ENCODE assay signal across 31 cellular contexts in genomic region chr1:110627763-110628162, GRCh38. TPM values are rescaled to one million over a fixed set of nuclear protein-coding genes. Genes with fewer than 3 reads are reported as not detected.
DNase-seq lines count a peak whose midpoint lies in the region; ATAC-seq and TF ChIP-seq lines count a peak whose summit lies in the region.
"Had no signal": no experiment of that assay in that cellular context is flagged by ENCODE, and none has a peak within 500 bp of the region (broad histone marks: within the 10 kb centered on the region; RNA-seq: fewer than 3 reads in every experiment).

No MANE protein-coding gene starts in this region.

- no peak overlapping the region for H3K9ac ChIP-seq in OCI-LY3 (ENCODE audit: low read length)

- H3K79me2 ChIP-seq in OCI-LY3 (ENCODE audit: low read length) = no peaks in the 10 kb centered on the region; the same call in 1 of the 2 replicates

- no peaks in the 10 kb centered on the region for H3K9me3 ChIP-seq in OCI-LY3 (ENCODE audit: insufficient read depth, low read length)
- H3K9me3 ChIP-seq: right lobe of liver had no signal

- no peaks in the 10 kb centered on the region for H3K27me3 ChIP-seq in OCI-LY3 (ENCODE audit: low read depth, low read length)
- H3K27me3 ChIP-seq: right lobe of liver had no signal

- H3K27ac ChIP-seq in OCI-LY3 (ENCODE audit: low read length) = peak overlapping the region; percentile 32; the same call in 1 of the 2 replicates
- H3K27ac ChIP-seq: C4-2B, PC-9, right lobe of liver had no signal

- intact Hi-C loops in CD14-positive monocyte (cut with micrococcal nuclease) (no loop called here), left colon (cut with DNase I, micrococcal nuclease) (loop anchor here in 1 of 2 donors (2.0 kb wide), 1 partner anchor 137 kb away; no protein-coding TSS in a partner anchor)
- intact Hi-C loops in dendritic cell treated with granulocyte-macrophage colony-stimulating factor and Interleukin-4, amounts not matched to agents 40 ng/mL and 50 ng/mL, for 4 days (cut with micrococcal nuclease) = loop anchor here (10.0 kb wide), 1 partner anchor 337 kb away; the partner anchor contains the start of gene LRIF1

- H3K27me3 Mint-ChIP-seq in CD14-positive monocyte (ENCODE audit: low read depth in 3 of 3) = peaks cover 0 to 4% (median 2%) of the 10 kb centered on the region in 3 donors
- no peaks in the 10 kb centered on the region for H3K27me3 Mint-ChIP-seq in dendritic cell treated with granulocyte-macrophage colony-stimulating factor and Interleukin-4, amounts not matched to agents 40 ng/mL and 50 ng/mL, for 4 days
- H3K27me3 Mint-ChIP-seq: activated naive CD4-positive, alpha-beta T cell treated with anti-CD3 and anti-CD28 coated beads, Interleukin-2, amount 50 U/mL, for 24 hours; IgD-negative memory B cell; stimulated activated memory B cell treated with anti-CD40 and anti-IgM and Interleukin-4, amounts not matched to agents 10 μg/mL and 1 μg/mL and 100 μg/mL, for 72 hours had no signal

- H3K4me3 ChIP-seq in OCI-LY3 (ENCODE audit: low read length) = no peak overlapping the region
- H3K4me3 ChIP-seq: PC-9, right lobe of liver had no signal

- peaks cover 4 to 5% of the 10 kb centered on the region in 2 donors for H3K36me3 Mint-ChIP-seq in CD14-positive monocyte
- no peaks in the 10 kb centered on the region for H3K36me3 Mint-ChIP-seq in dendritic cell treated with granulocyte-macrophage colony-stimulating factor and Interleukin-4, amounts not matched to agents 40 ng/mL and 50 ng/mL, for 4 days (ENCODE audit: low read depth)
- H3K36me3 Mint-ChIP-seq: stimulated activated memory B cell treated with anti-CD40 and anti-IgM and Interleukin-4, amounts not matched to agents 10 μg/mL and 1 μg/mL and 100 μg/mL, for 72 hours had no signal

- H3K9me3 Mint-ChIP-seq in CD14-positive monocyte = peaks cover 2 to 11% (median 7%) of the 10 kb centered on the region in 7 donors
- no peaks in the 10 kb centered on the region for H3K9me3 Mint-ChIP-seq in dendritic cell treated with granulocyte-macrophage colony-stimulating factor and Interleukin-4, amounts not matched to agents 40 ng/mL and 50 ng/mL, for 4 days
- H3K9me3 Mint-ChIP-seq: stimulated activated memory B cell treated with anti-CD40 and anti-IgM and Interleukin-4, amounts not matched to agents 10 μg/mL and 1 μg/mL and 100 μg/mL, for 72 hours had no signal

- no peaks in the 10 kb centered on the region for H4K20me1 ChIP-seq in OCI-LY3 (ENCODE audit: insufficient read depth, low read length)

- in situ Hi-C loops in KBM-7 (cut with MboI; ENCODE audit: low pct_unique_long_range_greater_than_20kb, low sequenced_read_pairs) = loop anchor here (10.0 kb wide), 1 partner anchor 157 kb away; no protein-coding TSS in a partner anchor

- H3K4me3 Mint-ChIP-seq in CD14-positive monocyte = peak overlapping the region in 1 of 2 donors; percentile 56
- H3K4me3 Mint-ChIP-seq in dendritic cell treated with granulocyte-macrophage colony-stimulating factor and Interleukin-4, amounts not matched to agents 40 ng/mL and 50 ng/mL, for 4 days = no peak overlapping the region
- H3K4me3 Mint-ChIP-seq: activated naive CD4-positive, alpha-beta T cell treated with anti-CD3 and anti-CD28 coated beads, Interleukin-2, amount 50 U/mL, for 24 hours; stimulated activated memory B cell treated with anti-CD40 and anti-IgM and Interleukin-4, amounts not matched to agents 10 μg/mL and 1 μg/mL and 100 μg/mL, for 72 hours had no signal

- H3K4me1 Mint-ChIP-seq in CD14-positive monocyte = peaks cover 30% of the 10 kb centered on the region
- H3K4me1 Mint-ChIP-seq in dendritic cell treated with granulocyte-macrophage colony-stimulating factor and Interleukin-4, amounts not matched to agents 40 ng/mL and 50 ng/mL, for 4 days (ENCODE audit: low read depth) = peaks cover 29% of the 10 kb centered on the region
- H3K4me1 Mint-ChIP-seq: stimulated activated memory B cell treated with anti-CD40 and anti-IgM and Interleukin-4, amounts not matched to agents 10 μg/mL and 1 μg/mL and 100 μg/mL, for 72 hours had no signal

- H3K36me3 ChIP-seq in OCI-LY3 (replicated peaks; ENCODE audit: low read depth, low read length) = peaks cover 4% of the 10 kb centered on the region
- H3K36me3 ChIP-seq: right lobe of liver had no signal

- no peak overlapping the region for H2AFZ ChIP-seq in OCI-LY3 (ENCODE audit: low read depth, low read length)
- H2AFZ ChIP-seq: PC-9 had no signal

- peak overlapping the region; percentile 91 to 97 (median 95) for H3K27ac Mint-ChIP-seq in CD14-positive monocyte
- H3K27ac Mint-ChIP-seq in dendritic cell treated with granulocyte-macrophage colony-stimulating factor and Interleukin-4, amounts not matched to agents 40 ng/mL and 50 ng/mL, for 4 days = peak overlapping the region; percentile 83
- H3K27ac Mint-ChIP-seq: activated naive CD4-positive, alpha-beta T cell treated with anti-CD3 and anti-CD28 coated beads, Interleukin-2, amount 50 U/mL, for 24 hours; stimulated activated memory B cell treated with anti-CD40 and anti-IgM and Interleukin-4, amounts not matched to agents 10 μg/mL and 1 μg/mL and 100 μg/mL, for 72 hours had no signal

- H3K4me1 ChIP-seq in OCI-LY3 (ENCODE audit: low read length) = peaks cover 59% of the 10 kb centered on the region
- H3K4me1 ChIP-seq: right lobe of liver had no signal

- TF ChIP-seq CTCF in CD14-positive monocyte (IDR thresholded peaks at IDR 0.05) (no peak), OCI-LY3 (IDR thresholded peaks at IDR 0.05; ENCODE audit: low read depth, low read length) (no peak)

- H3K4me2 ChIP-seq in OCI-LY3 (ENCODE audit: low read length) = peak overlapping the region; percentile 44
- H3K4me2 ChIP-seq: PC-9 had no signal

- ATAC-seq in GM19455 (IDR thresholded peaks at IDR 0.05; ENCODE audit: unreplicated experiment) = no peak
- ATAC-seq in left colon = no peak
- ATAC-seq: Right ventricle myocardium inferior; stimulated activated memory B cell treated with anti-CD40 and anti-IgM and Interleukin-4, amounts not matched to agents 10 μg/mL and 1 μg/mL and 100 μg/mL, for 72 hours had no signal

- DNase-seq in CD14-positive monocyte (ENCODE audit: low spot score) = no peak
- DNase-seq in KBM-7 = peak; percentile 20
- DNase-seq in NCI-H2081 (lab: John Stamatoyannopoulos, UW) = no peak
- no peak for DNase-seq in left colon
- no peak for DNase-seq in NCI-H1930 (lab: John Stamatoyannopoulos, UW)
- DNase-seq: activated CD4-positive, alpha-beta T cell treated with anti-CD3 and anti-CD28 coated beads, Interleukin-2, amount 50 U/mL, for 4 hours; activated CD8-positive, alpha-beta memory T cell treated with anti-CD3 and anti-CD28 coated beads, Interleukin-2, amount 50 U/mL, for 4 hours; aorta; effector memory CD4-positive, alpha-beta T cell; erythroblast; GOT3; head of caudate nucleus; NCI-H1436; NCI-H446 treated with DMSO at 0.1 percent for 48 hours; NCI-H82; PC-9; posterior cingulate gyrus; right lobe of liver; stimulated activated CD4-positive, alpha-beta T cell treated with anti-CD3 and anti-CD28 coated beads, Interleukin-4, amount 100 ng/mL, for 1 hour had no signal

RNA-seq across cellular contexts. Expression of gene KCNA2, which starts 21.6 kb away (rescaled TPM):
- polyA plus RNA-seq in CD14-positive monocyte = not detected
- total RNA-seq in left colon = 1 to 10 TPM in 1 of 2 donors, under 1 TPM in 1; 0.27 to 1.0 TPM
- total RNA-seq: fibroblast of villous mesenchyme, M059J, PC-9 had no signal
- polyA plus RNA-seq: AG04450, IgD-negative memory B cell had no signal

RNA-seq across cellular contexts. Expression of gene KCNA3, which starts 47.0 kb away (rescaled TPM):
- 1 to 10 TPM; 5.6 to 7.7 TPM for polyA plus RNA-seq in CD14-positive monocyte
- total RNA-seq in left colon = 1 to 10 TPM in 1 of 2 donors, under 1 TPM in 1; 0.92 to 3.4 TPM
- total RNA-seq: M059J, PC-9 had no signal
- polyA plus RNA-seq: aorta, keratinocyte had no signal
